ENCODE assay signal across 19 cellular contexts in the genomic region with DNA sequence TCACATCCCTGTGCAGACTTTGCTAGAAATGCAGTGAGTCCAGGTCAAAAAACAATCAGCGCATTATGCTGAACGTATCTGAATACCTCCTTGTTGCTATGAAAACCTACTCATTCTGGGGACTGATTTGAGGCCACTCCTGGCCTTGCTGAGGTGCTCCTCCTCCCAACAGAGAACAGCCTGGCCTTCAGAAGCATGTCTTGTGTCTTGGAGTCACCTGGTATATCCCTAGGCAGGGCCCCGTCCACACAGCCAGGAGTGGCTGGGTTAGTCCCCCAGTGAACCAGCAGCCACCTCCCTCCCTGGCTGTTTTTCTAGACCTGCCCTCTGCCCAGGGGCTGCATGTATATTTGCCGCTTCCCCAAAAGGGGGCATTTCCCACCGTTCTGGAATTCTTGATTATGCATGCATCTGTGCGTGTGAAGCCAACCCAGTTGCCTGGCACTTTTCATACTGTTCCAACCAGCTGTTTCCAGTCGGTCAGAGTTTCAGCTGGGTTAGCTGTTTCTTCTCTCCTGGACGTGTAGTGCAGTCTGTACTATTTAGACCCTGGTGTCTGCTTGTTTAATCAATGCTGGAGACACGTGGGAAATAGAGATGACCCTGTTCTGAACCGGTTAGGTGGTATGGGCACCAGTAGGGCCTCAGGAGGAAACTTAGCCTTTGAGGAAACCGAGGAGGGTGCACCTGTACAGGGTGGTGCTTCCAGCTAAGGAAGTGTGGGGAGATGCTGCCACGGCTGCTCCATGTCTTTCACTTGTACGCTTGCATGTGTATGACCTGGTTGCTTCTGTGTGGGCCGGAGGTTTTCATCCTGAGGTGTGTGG.
A peak's percentile ranks its signal among the peaks of the same experiment; 100 is the strongest.
DNase-seq lines count a peak whose midpoint lies in the region; ATAC-seq and TF ChIP-seq lines count a peak whose summit lies in the region.
"Had no signal": no experiment of that assay in that cellular context is flagged by ENCODE, and none has a peak within 500 bp of the region (broad histone marks: within the 10 kb centered on the region; RNA-seq: fewer than 3 reads in every experiment).

No MANE protein-coding gene starts in this region.

- H3K27me3 ChIP-seq in stomach smooth muscle (ENCODE audit: control insufficient read depth in 1 of 2, insufficient read depth in 2 of 2, low read length in 2 of 2), result no peaks in the 10 kb centered on the region
- no peaks in the 10 kb centered on the region for H3K27me3 ChIP-seq in left lung
- H3K27me3 ChIP-seq: colonic mucosa, spleen had no signal

- H3K4me1 ChIP-seq in stomach smooth muscle (ENCODE audit: control insufficient read depth, insufficient read depth, low read length) (peaks cover 17% of the 10 kb centered on the region), left lung (peaks cover 0 to 3% of the 10 kb centered on the region in 2 donors)
- H3K4me1 ChIP-seq: colonic mucosa had no signal

- ATAC-seq in activated naive CD8-positive, alpha-beta T cell treated with anti-CD3 and anti-CD28 coated beads, Interleukin-2, amount 10 ng/mL, durations not matched to agents 7 days and 5 days (ENCODE audit: low read depth), result peak; percentile 42
- ATAC-seq in left lung, result no peak
- ATAC-seq: Panc1 had no signal

- peaks cover 5% of the 10 kb centered on the region for H3K27me3 Mint-ChIP-seq in activated naive CD4-positive, alpha-beta T cell treated with anti-CD3 and anti-CD28 coated beads for 36 hours (ENCODE audit: low read depth)
- peaks cover 14% of the 10 kb centered on the region for H3K27me3 Mint-ChIP-seq in activated naive CD4-positive, alpha-beta T cell treated with anti-CD3 and anti-CD28 coated beads, Interleukin-2, amount 10 ng/mL, durations not matched to agents 7 days and 5 days
- peaks cover 55% of the 10 kb centered on the region for H3K27me3 Mint-ChIP-seq in activated naive CD8-positive, alpha-beta T cell treated with anti-CD3 and anti-CD28 coated beads, Interleukin-2, amount 10 ng/mL, durations not matched to agents 7 days and 5 days
- no peaks in the 10 kb centered on the region for H3K27me3 Mint-ChIP-seq in mesothelial cell of epicardium (ENCODE audit: low read depth)

- CTCF ChIA-PET in activated naive CD4-positive, alpha-beta T cell treated with anti-CD3 and anti-CD28 coated beads for 36 hours (lab: Charles Lee), result no interaction called here
- CTCF ChIA-PET in activated naive CD4-positive, alpha-beta T cell treated with anti-CD3 and anti-CD28 coated beads, Interleukin-2, amount 10 ng/mL, durations not matched to agents 7 days and 5 days (lab: Charles Lee), result interaction anchor here (0.6 kb wide), 1 partner anchor 94 kb away, joined by 3 read pairs; no protein-coding TSS in a partner anchor

- H3K9me3 ChIP-seq in stomach smooth muscle (ENCODE audit: control insufficient read depth in 2 of 2, low read length in 2 of 2) (no peaks in the 10 kb centered on the region), left lung (no peaks in the 10 kb centered on the region)
- H3K9me3 ChIP-seq: colonic mucosa had no signal

- H3K27ac ChIP-seq in stomach smooth muscle (ENCODE audit: low read length), result peak overlapping the region; percentile 24
- H3K27ac ChIP-seq in left lung, result no peak overlapping the region
- H3K27ac ChIP-seq: colonic mucosa, KMS-11, spleen had no signal

- H3K4me3 Mint-ChIP-seq in activated naive CD4-positive, alpha-beta T cell treated with anti-CD3 and anti-CD28 coated beads for 36 hours, result no peak overlapping the region
- H3K4me3 Mint-ChIP-seq in activated naive CD4-positive, alpha-beta T cell treated with anti-CD3 and anti-CD28 coated beads, Interleukin-2, amount 10 ng/mL, durations not matched to agents 7 days and 5 days, result no peak overlapping the region
- peak overlapping the region; percentile 13 for H3K4me3 Mint-ChIP-seq in activated naive CD8-positive, alpha-beta T cell treated with anti-CD3 and anti-CD28 coated beads, Interleukin-2, amount 10 ng/mL, durations not matched to agents 7 days and 5 days
- no peak overlapping the region for H3K4me3 Mint-ChIP-seq in mesothelial cell of epicardium
- H3K4me3 Mint-ChIP-seq: H9 had no signal

- intact Hi-C loops in activated naive CD4-positive, alpha-beta T cell treated with anti-CD3 and anti-CD28 coated beads for 36 hours (cut with micrococcal nuclease), result no loop called here
- intact Hi-C loops in left lung (cut with DNase I), result no loop called here

- TF ChIP-seq CTCF in mesothelial cell of epicardium (IDR thresholded peaks at IDR 0.05; ENCODE audit: unreplicated experiment) (no peak), left lung (IDR thresholded peaks at IDR 0.05) (no peak)

- no peak for DNase-seq in activated naive CD4-positive, alpha-beta T cell treated with anti-CD3 and anti-CD28 coated beads for 36 hours
- DNase-seq in activated naive CD4-positive, alpha-beta T cell treated with anti-CD3 and anti-CD28 coated beads, Interleukin-2, amount 10 ng/mL, durations not matched to agents 7 days and 5 days, result no peak
- DNase-seq in activated naive CD8-positive, alpha-beta T cell treated with anti-CD3 and anti-CD28 coated beads, Interleukin-2, amount 10 ng/mL, durations not matched to agents 7 days and 5 days, result no peak
- no peak for DNase-seq in mesothelial cell of epicardium (ENCODE audit: low spot score in 2 of 2, unreplicated experiment in 2 of 2)
- DNase-seq in left lung, result no peak
- DNase-seq in KBM-7, result no peak
- DNase-seq in activated CD4-positive, alpha-beta T cell treated with anti-CD3 and anti-CD28 coated beads for 1 hour, result no peak
- DNase-seq: colonic mucosa; COR-L47; foreskin melanocyte; H9; NCI-H1092 treated with DMSO at 0.1 percent for 48 hours; NCI-H2107; NCI-H748 treated with DMSO at 0.1 percent for 48 hours; spleen; stimulated activated naive CD4-positive, alpha-beta T cell had no signal

- H3K9me3 Mint-ChIP-seq in activated naive CD4-positive, alpha-beta T cell treated with anti-CD3 and anti-CD28 coated beads for 36 hours, result no peaks in the 10 kb centered on the region
- no peaks in the 10 kb centered on the region for H3K9me3 Mint-ChIP-seq in activated naive CD4-positive, alpha-beta T cell treated with anti-CD3 and anti-CD28 coated beads, Interleukin-2, amount 10 ng/mL, durations not matched to agents 7 days and 5 days
- H3K9me3 Mint-ChIP-seq in activated naive CD8-positive, alpha-beta T cell treated with anti-CD3 and anti-CD28 coated beads, Interleukin-2, amount 10 ng/mL, durations not matched to agents 7 days and 5 days, result peaks cover 5% of the 10 kb centered on the region
- peaks cover under 1% of the 10 kb centered on the region for H3K9me3 Mint-ChIP-seq in mesothelial cell of epicardium
- H3K9me3 Mint-ChIP-seq: H9 had no signal

- in situ Hi-C loops in KBM-7 (cut with MboI; ENCODE audit: low pct_unique_long_range_greater_than_20kb, low sequenced_read_pairs), result no loop called here

- POLR2A ChIA-PET in activated naive CD8-positive, alpha-beta T cell treated with anti-CD3 and anti-CD28 coated beads, Interleukin-2, amount 10 ng/mL, durations not matched to agents 7 days and 5 days (lab: Charles Lee), result no interaction called here

- no peaks in the 10 kb centered on the region for H3K36me3 ChIP-seq in stomach smooth muscle (ENCODE audit: control insufficient read depth in 2 of 2, insufficient read depth in 2 of 2, low read length in 2 of 2)
- no peaks in the 10 kb centered on the region for H3K36me3 ChIP-seq in left lung
- H3K36me3 ChIP-seq: colonic mucosa, spleen had no signal

- H3K27ac Mint-ChIP-seq in activated naive CD4-positive, alpha-beta T cell treated with anti-CD3 and anti-CD28 coated beads for 36 hours, result peak overlapping the region; percentile 33
- no peak overlapping the region for H3K27ac Mint-ChIP-seq in activated naive CD4-positive, alpha-beta T cell treated with anti-CD3 and anti-CD28 coated beads, Interleukin-2, amount 10 ng/mL, durations not matched to agents 7 days and 5 days
- no peak overlapping the region for H3K27ac Mint-ChIP-seq in activated naive CD8-positive, alpha-beta T cell treated with anti-CD3 and anti-CD28 coated beads, Interleukin-2, amount 10 ng/mL, durations not matched to agents 7 days and 5 days
- peak overlapping the region; percentile 95 for H3K27ac Mint-ChIP-seq in mesothelial cell of epicardium

- H3K4me3 ChIP-seq in stomach smooth muscle (ENCODE audit: low read length in 2 of 2) (no peak overlapping the region), left lung (no peak overlapping the region)
- H3K4me3 ChIP-seq: colonic mucosa, spleen had no signal

- peaks cover 11% of the 10 kb centered on the region for H3K4me1 Mint-ChIP-seq in activated naive CD4-positive, alpha-beta T cell treated with anti-CD3 and anti-CD28 coated beads for 36 hours (ENCODE audit: low read depth)
- peaks cover 12% of the 10 kb centered on the region for H3K4me1 Mint-ChIP-seq in activated naive CD4-positive, alpha-beta T cell treated with anti-CD3 and anti-CD28 coated beads, Interleukin-2, amount 10 ng/mL, durations not matched to agents 7 days and 5 days
- H3K4me1 Mint-ChIP-seq in activated naive CD8-positive, alpha-beta T cell treated with anti-CD3 and anti-CD28 coated beads, Interleukin-2, amount 10 ng/mL, durations not matched to agents 7 days and 5 days, result peaks cover 5% of the 10 kb centered on the region
- peaks cover 37% of the 10 kb centered on the region for H3K4me1 Mint-ChIP-seq in mesothelial cell of epicardium

- no peaks in the 10 kb centered on the region for H3K36me3 Mint-ChIP-seq in activated naive CD4-positive, alpha-beta T cell treated with anti-CD3 and anti-CD28 coated beads for 36 hours (ENCODE audit: low read depth)
- no peaks in the 10 kb centered on the region for H3K36me3 Mint-ChIP-seq in activated naive CD4-positive, alpha-beta T cell treated with anti-CD3 and anti-CD28 coated beads, Interleukin-2, amount 10 ng/mL, durations not matched to agents 7 days and 5 days
- no peaks in the 10 kb centered on the region for H3K36me3 Mint-ChIP-seq in activated naive CD8-positive, alpha-beta T cell treated with anti-CD3 and anti-CD28 coated beads, Interleukin-2, amount 10 ng/mL, durations not matched to agents 7 days and 5 days
- no peaks in the 10 kb centered on the region for H3K36me3 Mint-ChIP-seq in mesothelial cell of epicardium

- H3K9ac ChIP-seq in stomach smooth muscle (ENCODE audit: low read length in 2 of 2), result no peak overlapping the region
- H3K9ac ChIP-seq: KMS-11 had no signal

Comparison
In these comparisons a context has a peak if more than half of its experiments do, and no peak if none do; other contexts are left out.
1. H3K27ac Mint-ChIP-seq: peak in activated naive CD4-positive, alpha-beta T cell treated with anti-CD3 and anti-CD28 coated beads for 36 hours (single experiment) and mesothelial cell of epicardium (single experiment); none in activated naive CD4-positive, alpha-beta T cell treated with anti-CD3 and anti-CD28 coated beads, Interleukin-2, amount 10 ng/mL, durations not matched to agents 7 days and 5 days (single experiment) and activated naive CD8-positive, alpha-beta T cell treated with anti-CD3 and anti-CD28 coated beads, Interleukin-2, amount 10 ng/mL, durations not matched to agents 7 days and 5 days (single experiment).